In the genomic region with DNA sequence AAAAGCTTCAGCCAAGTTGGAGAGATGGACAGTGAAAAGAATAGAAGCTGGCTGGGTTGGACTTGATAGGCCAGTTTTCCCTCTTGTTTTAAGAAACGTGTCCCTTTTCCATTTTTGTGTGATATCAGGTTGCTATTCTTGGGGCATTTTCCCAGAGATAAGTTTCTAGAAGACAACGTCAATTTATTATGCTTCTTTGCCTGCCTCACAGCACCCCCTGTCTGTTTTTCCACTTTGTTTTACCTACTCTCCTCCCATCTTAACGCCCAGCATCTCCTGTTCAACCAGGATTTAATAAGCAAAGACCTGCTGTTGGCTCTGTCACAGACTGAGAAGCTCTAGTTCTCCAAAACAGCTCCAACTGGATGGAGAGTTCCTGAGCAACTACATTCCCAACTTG, we compare ENCODE assay signal across 16 cellular contexts.
DNase-seq lines count a peak whose midpoint lies in the region; ATAC-seq and TF ChIP-seq lines count a peak whose summit lies in the region.
"Had no signal": no experiment of that assay in that cellular context is flagged by ENCODE, and none has a peak within 500 bp of the region (broad histone marks: within the 10 kb centered on the region; RNA-seq: fewer than 3 reads in every experiment).

No MANE protein-coding gene starts in this region.

- H3K27ac ChIP-seq in brain microvascular endothelial cell = no peak overlapping the region
- H3K27ac ChIP-seq: RWPE1 had no signal

- TF ChIP-seq CTCF in GM13977 (IDR thresholded peaks at IDR 0.05; ENCODE audit: extremely low read depth, insufficient read depth, missing control alignments) = peak; percentile 14
- TF ChIP-seq CTCF in brain microvascular endothelial cell (IDR thresholded peaks at IDR 0.05; ENCODE audit: low read depth, low read length, missing control alignments) = peak; percentile 26

- H3K4me3 ChIP-seq in brain microvascular endothelial cell (ENCODE audit: low read depth, low read length) = no peak overlapping the region
- H3K4me3 ChIP-seq: MG63 had no signal

- no peak for ATAC-seq in HG02610 (IDR thresholded peaks at IDR 0.05; ENCODE audit: unreplicated experiment)
- no peak for ATAC-seq in HG02623 (IDR thresholded peaks at IDR 0.05; ENCODE audit: unreplicated experiment)

- DNase-seq in GM13977 (ENCODE audit: low spot score) (no peak), M059J (ENCODE audit: low read depth) (peak; percentile 35), brain microvascular endothelial cell (peak; percentile 7), myocyte (ENCODE audit: low read depth) (peak; percentile 47)
- no peak for DNase-seq in activated T-cell treated with anti-CD3 and anti-CD28 coated beads, Interleukin-2, amount 50 U/mL, for 48 hours
- DNase-seq: activated CD4-positive, alpha-beta T cell treated with anti-CD3 and anti-CD28 coated beads, Interleukin-2, amount 50 U/mL, for 1 hour; CD4-positive, CD25-positive, alpha-beta regulatory T cell; head of caudate nucleus; kidney glomerular epithelial cell; MG63; NCI-H2029 treated with DMSO at 0.1 percent for 48 hours; NCI-H774; stimulated activated CD4-positive, alpha-beta T cell treated with anti-CD3 and anti-CD28 coated beads, Interleukin-12 subunit alpha, Interleukin-12 subunit beta, amount 100 ng/mL, for 4 hours had no signal

- H3K36me3 ChIP-seq in brain microvascular endothelial cell (replicated peaks) = no peaks in the 10 kb centered on the region
- H3K36me3 ChIP-seq: MG63 had no signal

- in situ Hi-C loops in GM13977 (cut with MboI; ENCODE audit: low pct_unique_long_range_greater_than_20kb, low sequenced_read_pairs, unreplicated experiment) = no loop called here
- in situ Hi-C loops in brain microvascular endothelial cell (cut with HindIII; ENCODE audit: low pct_ligation_motif_present, low sequenced_read_pairs) = no loop called here

- no peaks in the 10 kb centered on the region for H3K27me3 ChIP-seq in brain microvascular endothelial cell (replicated peaks)
- H3K27me3 ChIP-seq: MG63 had no signal

Comparison
In these comparisons a context has a peak if more than half of its experiments do, and no peak if none do; other contexts are left out.
1. DNase-seq: peak in M059J (single experiment), brain microvascular endothelial cell (single experiment) and myocyte (single experiment); none in GM13977 (single experiment) and activated T-cell treated with anti-CD3 and anti-CD28 coated beads, Interleukin-2, amount 50 U/mL, for 48 hours (0 of 2).